In the genomic region with DNA sequence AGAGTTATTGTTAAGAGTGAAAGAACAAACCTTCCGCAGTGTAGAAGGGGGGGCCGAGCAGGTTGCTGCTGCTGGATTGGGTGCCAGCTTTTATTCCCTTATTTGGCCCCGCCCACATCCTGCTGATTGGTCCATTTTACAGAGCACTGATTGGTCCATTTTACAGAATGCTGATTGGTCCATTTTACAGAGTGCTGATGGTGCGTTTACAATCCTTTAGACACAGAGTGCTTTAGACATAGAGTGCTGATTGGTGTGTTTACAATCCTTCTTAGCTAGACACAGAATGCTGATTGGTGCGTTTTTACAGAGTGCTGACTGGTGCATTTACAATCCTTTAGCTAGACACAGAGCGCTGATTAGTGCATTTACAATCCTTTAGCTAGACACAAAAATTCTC, we compare ENCODE assay signal across 18 cellular contexts. TPM values are rescaled to one million over a fixed set of nuclear protein-coding genes. Genes with fewer than 3 reads are reported as not detected.
"Had no signal": no experiment of that assay in that cellular context is flagged by ENCODE, and none has a peak within 500 bp of the region (broad histone marks: within the 10 kb centered on the region; RNA-seq: fewer than 3 reads in every experiment).

No MANE protein-coding gene starts in this region.

RNA-seq across cellular contexts. Expression of gene PDCL2, which starts 40.1 kb away (rescaled TPM):
- total RNA-seq: activated CD4-positive, alpha-beta memory T cell treated with anti-CD3 and anti-CD28 coated beads, Interleukin-2, amount 10 ng/mL, durations not matched to agents 7 days and 5 days; activated CD4-positive, alpha-beta T cell treated with anti-CD3 and anti-CD28 coated beads for 36 hours; activated CD4-positive, alpha-beta T cell treated with anti-CD3 and anti-CD28 coated beads, Interleukin-2, amount 10 ng/mL, durations not matched to agents 7 days and 5 days; activated CD8-positive, alpha-beta memory T cell treated with anti-CD3 and anti-CD28 coated beads for 36 hours; activated naive CD4-positive, alpha-beta T cell treated with anti-CD3 and anti-CD28 coated beads for 36 hours; activated naive CD4-positive, alpha-beta T cell treated with anti-CD3 and anti-CD28 coated beads, Interleukin-2, amount 50 U/mL, for 72 hours; activated naive CD8-positive, alpha-beta T cell treated with anti-CD3 and anti-CD28 coated beads for 36 hours; activated T-cell treated with anti-CD3 and anti-CD28 coated beads, Interleukin-2, amount 50 U/mL, for 4 hours; activated T-cell treated with anti-CD3 and anti-CD28 coated beads, Interleukin-2, amount 50 U/mL, for 72 hours; activated T-helper 1 cell treated with anti-CD3 and anti-CD28 coated beads, Interleukin-12 subunit alpha, Interleukin-12 subunit beta, Interleukin-2, Interleukin-4 antibody, amounts not matched to agents 30 ng/mL and 10 ng/mL and 1 ng/mL, durations not matched to agents 14 hours and 24 hours and 36 hours; activated T-helper 17 cell treated with anti-CD3 and anti-CD28 coated beads, Interleukin-2, amount 50 U/mL, for 72 hours; adrenal gland; aorta; astrocyte; body of pancreas; breast epithelium; cardiac septum; cerebellum had no signal
- polyA plus RNA-seq: adrenal gland, aorta had no signal
